ENCODE assay signal across 12 cellular contexts in genomic region chr6:111614833-111615582, GRCh38. TPM values are rescaled to one million over a fixed set of nuclear protein-coding genes. Genes with fewer than 3 reads are reported as not detected.
A peak's percentile ranks its signal among the peaks of the same experiment; 100 is the strongest.
DNase-seq lines count a peak whose midpoint lies in the region; ATAC-seq lines count a peak whose summit lies in the region.
"Had no signal": no experiment of that assay in that cellular context is flagged by ENCODE, and none has a peak within 500 bp of the region (broad histone marks: within the 10 kb centered on the region; RNA-seq: fewer than 3 reads in every experiment).

No MANE protein-coding gene starts in this region.

- intact Hi-C loops in right cardiac atrium (cut with DNase I), result no loop called here

- DNase-seq in NCI-H2227 (lab: John Stamatoyannopoulos, UW; ENCODE audit: unreplicated experiment) (peak; percentile 44), NCI-H2227 treated with DMSO at 0.1 percent for 48 hours (lab: John Stamatoyannopoulos, UW) (no peak), OCI-M2 (lab: John Stamatoyannopoulos, UW; ENCODE audit: unreplicated experiment) (peak; percentile 33), right cardiac atrium (peak in 2 of 3 donors; percentile 54 to 56), NAMALWA (ENCODE audit: low spot score) (no peak), A172 (ENCODE audit: low spot score) (no peak)
- DNase-seq in stimulated activated CD8-positive, alpha-beta memory T cell treated with anti-CD3 and anti-CD28 coated beads, Interleukin-4, amount 100 ng/mL, for 48 hours, result peak; percentile 4
- DNase-seq: NCI-H774, T-helper 17 cell had no signal

- H3K27me3 ChIP-seq in right cardiac atrium (ENCODE audit: control insufficient read depth, insufficient read depth), result no peaks in the 10 kb centered on the region
- H3K27me3 ChIP-seq: esophagus muscularis mucosa, ovary had no signal

- H3K4me3 ChIP-seq in right cardiac atrium (ENCODE audit: low read length), result no peak overlapping the region
- H3K4me3 ChIP-seq: esophagus muscularis mucosa, ovary had no signal

- WGBS in right cardiac atrium, result 59% methylated on average over 12 of the region's 12 CpGs

- H3K9me3 ChIP-seq in right cardiac atrium (ENCODE audit: control insufficient read depth, low read length), result no peaks in the 10 kb centered on the region
- H3K9me3 ChIP-seq: esophagus muscularis mucosa, ovary had no signal

- H3K27ac ChIP-seq in right cardiac atrium (ENCODE audit: low read length), result no peak overlapping the region
- H3K27ac ChIP-seq: esophagus muscularis mucosa, ovary had no signal

- ATAC-seq in right cardiac atrium (peak; percentile 46), GM18870 (IDR thresholded peaks at IDR 0.05; ENCODE audit: unreplicated experiment) (no peak)
- ATAC-seq: T-helper 17 cell had no signal

- no peaks in the 10 kb centered on the region for H3K4me1 ChIP-seq in right cardiac atrium (ENCODE audit: control insufficient read depth, insufficient read depth, low read length)

RNA-seq across cellular contexts. Expression of gene TRAF3IP2, which starts 9.3 kb away (rescaled TPM):
- 10 to 100 TPM; 12.7 to 16.0 (median 13.1) TPM for total RNA-seq in right cardiac atrium
- 14.1 TPM for polyA plus RNA-seq in right cardiac atrium
- 10.4 and 12.2 TPM in 2 replicates for total RNA-seq in A172 (2014; rRNA removed; shearing (Covaris generic))

Comparison
In these comparisons a context has a peak if more than half of its experiments do, and no peak if none do; other contexts are left out.
1. DNase-seq: peak in NCI-H2227 (single experiment), OCI-M2 (single experiment), right cardiac atrium (2 of 3) and stimulated activated CD8-positive, alpha-beta memory T cell treated with anti-CD3 and anti-CD28 coated beads, Interleukin-4, amount 100 ng/mL, for 48 hours (single experiment); none in NCI-H2227 treated with DMSO at 0.1 percent for 48 hours (single experiment), NAMALWA (single experiment) and A172 (single experiment).